10 cellular contexts compared by ENCODE assay signal in the genomic region with DNA sequence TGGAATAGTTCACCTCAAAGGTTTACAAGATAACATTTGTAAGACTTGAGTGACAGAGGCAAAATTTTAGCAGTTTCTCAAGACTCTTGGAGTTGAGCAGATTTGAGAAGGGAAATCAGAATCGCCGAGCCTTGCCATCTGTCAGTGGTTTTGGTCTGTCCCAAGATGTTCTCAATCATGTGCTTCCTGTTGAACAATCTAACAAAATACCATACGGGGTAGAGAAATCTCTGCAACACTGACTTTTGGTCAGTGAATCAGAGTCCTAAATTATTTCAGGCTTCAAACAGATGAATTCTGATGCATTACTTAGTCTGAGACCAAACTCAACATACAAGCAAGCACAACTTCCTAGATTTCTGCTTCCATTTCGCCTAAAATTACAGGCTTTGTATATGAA. TPM values are rescaled to one million over a fixed set of nuclear protein-coding genes. Genes with fewer than 3 reads are reported as not detected.
DNase-seq lines count a peak whose midpoint lies in the region; FAIRE-seq and TF ChIP-seq lines count a peak whose summit lies in the region.
"Had no signal": no experiment of that assay in that cellular context is flagged by ENCODE, and none has a peak within 500 bp of the region (broad histone marks: within the 10 kb centered on the region; RNA-seq: fewer than 3 reads in every experiment).

No MANE protein-coding gene starts in this region.

- no peaks in the 10 kb centered on the region for H3K36me3 ChIP-seq in skeletal muscle tissue (ENCODE audit: control insufficient read depth in 3 of 3, insufficient read depth in 3 of 3, low read length in 3 of 3)

- H3K4me3 ChIP-seq in skeletal muscle tissue (ENCODE audit: low read length in 3 of 3): peak overlapping the region in 2 of 3 donors; percentile 32 to 87

- H3K9me3 Mint-ChIP-seq in Calu3 (ENCODE audit: low read depth, unreplicated experiment): no peaks in the 10 kb centered on the region
- H3K9me3 Mint-ChIP-seq in T-helper 2 cell treated with Interferon-gamma antibody and Interleukin-4, amounts not matched to agents 5 μg/mL and 100 μg/mL, for 36 hours: no peaks in the 10 kb centered on the region
- H3K9me3 Mint-ChIP-seq: naive B cell had no signal

- no peak for DNase-seq in GM18507 (ENCODE audit: extremely low spot score, insufficient read length, low read depth)
- DNase-seq in SIG-M5 (lab: John Stamatoyannopoulos, UW): peak; percentile 44
- peak; percentile 37 for DNase-seq in fibroblast of the conjunctiva (ENCODE audit: low read depth)
- DNase-seq in mesenteric fat pad (ENCODE audit: low spot score): no peak
- DNase-seq in Calu3: no peak
- no peak for DNase-seq in T-helper 2 cell treated with Interferon-gamma antibody and Interleukin-4, amounts not matched to agents 5 μg/mL and 100 μg/mL, for 36 hours (ENCODE audit: low spot score)
- no peak for DNase-seq in cortex of kidney (lab: John Stamatoyannopoulos, UW)
- DNase-seq: activated CD4-positive, alpha-beta T cell treated with anti-CD3 and anti-CD28 coated beads, Interleukin-2, amount 50 U/mL, for 1 hour; naive B cell had no signal

- H3K27ac ChIP-seq in skeletal muscle tissue (ENCODE audit: low read depth, low read length): peak overlapping the region; percentile 78

- H3K9ac ChIP-seq in skeletal muscle tissue (ENCODE audit: low read depth in 1 of 3, low read length in 3 of 3): peak overlapping the region in 1 of 3 donors; percentile 27

- H3K36me3 Mint-ChIP-seq in Calu3 (ENCODE audit: insufficient read depth, unreplicated experiment): peaks cover 18% of the 10 kb centered on the region
- H3K36me3 Mint-ChIP-seq in T-helper 2 cell treated with Interferon-gamma antibody and Interleukin-4, amounts not matched to agents 5 μg/mL and 100 μg/mL, for 36 hours (ENCODE audit: low read depth): peaks cover 9% of the 10 kb centered on the region
- H3K36me3 Mint-ChIP-seq: naive B cell had no signal

- no peak overlapping the region for H3K27ac Mint-ChIP-seq in Calu3 (ENCODE audit: unreplicated experiment)
- no peak overlapping the region for H3K27ac Mint-ChIP-seq in T-helper 2 cell treated with Interferon-gamma antibody and Interleukin-4, amounts not matched to agents 5 μg/mL and 100 μg/mL, for 36 hours
- H3K27ac Mint-ChIP-seq: naive B cell had no signal

- H3K4me3 Mint-ChIP-seq in Calu3 (ENCODE audit: low read depth, unreplicated experiment): no peak overlapping the region
- H3K4me3 Mint-ChIP-seq in T-helper 2 cell treated with Interferon-gamma antibody and Interleukin-4, amounts not matched to agents 5 μg/mL and 100 μg/mL, for 36 hours: no peak overlapping the region
- H3K4me3 Mint-ChIP-seq: naive B cell had no signal

- intact Hi-C loops in Calu3 (cut with micrococcal nuclease; ENCODE audit: unreplicated experiment): loop anchor here (5.0 kb wide), 1 partner anchor 1010 kb away; no protein-coding TSS in a partner anchor

- H3K4me1 Mint-ChIP-seq in Calu3 (ENCODE audit: low read depth, unreplicated experiment): no peaks in the 10 kb centered on the region
- peaks cover 38% of the 10 kb centered on the region for H3K4me1 Mint-ChIP-seq in T-helper 2 cell treated with Interferon-gamma antibody and Interleukin-4, amounts not matched to agents 5 μg/mL and 100 μg/mL, for 36 hours (ENCODE audit: low read depth)

- no peaks in the 10 kb centered on the region for H3K9me3 ChIP-seq in skeletal muscle tissue (ENCODE audit: control insufficient read depth in 3 of 3, low read length in 3 of 3)

- CTCF ChIA-PET in Calu3 (lab: Charles Lee): no interaction called here

- peak; percentile 57 for FAIRE-seq in GM18507 (lab: Jason Lieb, UNC)

- no peak for TF ChIP-seq CTCF in Calu3 (IDR thresholded peaks at IDR 0.05; ENCODE audit: unreplicated experiment)

- no peaks in the 10 kb centered on the region for H3K27me3 Mint-ChIP-seq in Calu3 (ENCODE audit: unreplicated experiment)
- peaks cover 6% of the 10 kb centered on the region for H3K27me3 Mint-ChIP-seq in T-helper 2 cell treated with Interferon-gamma antibody and Interleukin-4, amounts not matched to agents 5 μg/mL and 100 μg/mL, for 36 hours (ENCODE audit: low read depth)
- H3K27me3 Mint-ChIP-seq: naive B cell had no signal

- H3K27me3 ChIP-seq in skeletal muscle tissue (ENCODE audit: control insufficient read depth in 3 of 3, insufficient read depth in 3 of 3, low read length in 3 of 3): peaks cover 0 to 15% (median 10%) of the 10 kb centered on the region in 3 donors

- peaks cover 12 to 21% (median 12%) of the 10 kb centered on the region in 3 donors for H3K4me1 ChIP-seq in skeletal muscle tissue (ENCODE audit: control insufficient read depth in 3 of 3, insufficient read depth in 3 of 3, low read length in 3 of 3)

- no TSS peak for BruUV-seq in Calu3 (replicated peaks; lab: Mats Ljungman, UMichigan)

RNA-seq across cellular contexts. Expression of a gene that starts 3.8 kb away (rescaled TPM):
- total RNA-seq in skeletal muscle tissue: 134 TPM
- total RNA-seq in mesenteric fat pad: 121 TPM
- total RNA-seq in Calu3 (2022): 2.8 and 3.7 TPM in 2 replicates

Comparison
In these comparisons a context has a peak if more than half of its experiments do, and no peak if none do; other contexts are left out.
1. DNase-seq: peak in SIG-M5 (single experiment) and fibroblast of the conjunctiva (single experiment); none in GM18507 (single experiment), mesenteric fat pad (single experiment), Calu3 (single experiment), T-helper 2 cell treated with Interferon-gamma antibody and Interleukin-4, amounts not matched to agents 5 μg/mL and 100 μg/mL, for 36 hours (single experiment) and cortex of kidney (single experiment).
2. RNA of a gene that starts 3.8 kb away (total RNA-seq): 134 TPM in skeletal muscle tissue (single experiment) and 121 TPM in mesenteric fat pad (single experiment); 2.8 to 3.7 TPM in Calu3; every median in the first group is over 10 times any median in the second.